ENCODE assay signal across 11 cellular contexts in the genomic region with DNA sequence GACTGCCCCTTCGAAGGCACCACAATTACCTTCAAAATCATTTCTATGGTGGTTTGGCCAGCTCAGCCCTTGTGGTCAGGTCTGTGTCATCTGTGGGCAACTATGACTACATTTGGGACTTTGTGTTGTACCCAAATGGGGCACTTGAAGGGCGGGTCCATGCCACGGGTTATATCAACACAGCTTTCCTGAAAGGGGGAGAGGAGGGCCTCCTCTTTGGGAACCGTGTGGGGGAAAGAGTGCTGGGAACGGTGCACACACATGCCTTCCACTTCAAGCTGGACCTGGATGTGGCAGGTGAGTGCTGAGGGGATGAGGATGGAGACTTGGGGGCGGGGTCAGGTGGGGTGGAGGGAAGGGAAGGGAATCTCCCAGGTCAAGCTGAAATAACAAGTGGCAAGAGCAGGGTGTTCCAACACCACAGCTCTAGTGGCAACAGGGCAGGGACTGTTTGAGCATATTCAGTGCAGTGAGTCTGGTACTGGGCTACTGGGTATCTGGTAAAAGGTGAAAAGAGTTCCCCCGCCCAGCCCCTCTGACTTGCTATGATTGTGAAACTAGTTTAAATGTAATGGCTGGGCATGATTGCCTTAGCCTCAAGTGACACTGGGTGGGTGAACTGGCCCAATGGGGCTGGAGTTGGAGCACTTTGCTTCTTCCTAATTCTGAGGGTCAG. TPM values are rescaled to one million over a fixed set of nuclear protein-coding genes. Genes with fewer than 3 reads are reported as not detected.
DNase-seq lines count a peak whose midpoint lies in the region; ATAC-seq and TF ChIP-seq lines count a peak whose summit lies in the region.
"Had no signal": no experiment of that assay in that cellular context is flagged by ENCODE, and none has a peak within 500 bp of the region (broad histone marks: within the 10 kb centered on the region; RNA-seq: fewer than 3 reads in every experiment).

No MANE protein-coding gene starts in this region.

- DNase-seq in activated naive CD4-positive, alpha-beta T cell (lab: John Stamatoyannopoulos, UW): no peak
- DNase-seq in activated CD8-positive, alpha-beta T cell treated with anti-CD3 and anti-CD28 coated beads, Interleukin-2, amount 10 ng/mL, durations not matched to agents 7 days and 5 days: no peak
- DNase-seq in left lung: no peak
- DNase-seq in stromal cell of bone marrow (ENCODE audit: low read depth): peak; percentile 18
- DNase-seq in NCI-H1436 treated with DMSO at 0.1 percent for 48 hours (lab: John Stamatoyannopoulos, UW): no peak
- DNase-seq in osteocyte (ENCODE audit: extremely low spot score, unreplicated experiment): no peak

- no peak for ATAC-seq in activated CD8-positive, alpha-beta T cell treated with anti-CD3 and anti-CD28 coated beads, Interleukin-2, amount 10 ng/mL, durations not matched to agents 7 days and 5 days
- ATAC-seq in left lung: peak; percentile 27
- ATAC-seq in HG03521 (IDR thresholded peaks at IDR 0.05; ENCODE audit: unreplicated experiment): no peak
- ATAC-seq: HCT116 had no signal

- H3K27ac ChIP-seq in left lung: peak overlapping the region in 1 of 2 donors; percentile 59
- H3K27ac ChIP-seq: C4-2B, parathyroid adenoma had no signal

- no peaks in the 10 kb centered on the region for H3K9me3 Mint-ChIP-seq in activated naive CD4-positive, alpha-beta T cell treated with anti-CD3 and anti-CD28 coated beads, Interleukin-2, amount 50 U/mL, for 24 hours
- no peaks in the 10 kb centered on the region for H3K9me3 Mint-ChIP-seq in activated CD8-positive, alpha-beta T cell treated with anti-CD3 and anti-CD28 coated beads, Interleukin-2, amount 10 ng/mL, durations not matched to agents 7 days and 5 days (ENCODE audit: insufficient read depth)
- H3K9me3 Mint-ChIP-seq in osteocyte (ENCODE audit: unreplicated experiment): no peaks in the 10 kb centered on the region

- H3K4me3 ChIP-seq in left lung: no peak overlapping the region

- H3K36me3 ChIP-seq in left lung: peaks cover 0 to 49% of the 10 kb centered on the region in 2 donors

- peak overlapping the region; percentile 82 for H3K27ac Mint-ChIP-seq in activated naive CD4-positive, alpha-beta T cell treated with anti-CD3 and anti-CD28 coated beads, Interleukin-2, amount 50 U/mL, for 24 hours
- peak overlapping the region; percentile 29 for H3K27ac Mint-ChIP-seq in activated CD8-positive, alpha-beta T cell treated with anti-CD3 and anti-CD28 coated beads, Interleukin-2, amount 10 ng/mL, durations not matched to agents 7 days and 5 days
- H3K27ac Mint-ChIP-seq in osteocyte (ENCODE audit: unreplicated experiment): no peak overlapping the region

- intact Hi-C loops in left lung (cut with DNase I): loop anchor here (5.0 to 10.0 kb wide), 2 partner anchors 81 to 89 kb away; no protein-coding TSS in a partner anchor

- H3K9me3 ChIP-seq in left lung: no peaks in the 10 kb centered on the region

- POLR2A ChIA-PET in activated CD8-positive, alpha-beta T cell treated with anti-CD3 and anti-CD28 coated beads, Interleukin-2, amount 10 ng/mL, durations not matched to agents 7 days and 5 days (lab: Charles Lee): interaction anchor here (1.2 kb wide), 1 partner anchor 13 kb away, joined by 8 read pairs; a partner anchor contains a TSS

- peaks cover 1% of the 10 kb centered on the region for H3K36me3 Mint-ChIP-seq in activated naive CD4-positive, alpha-beta T cell treated with anti-CD3 and anti-CD28 coated beads, Interleukin-2, amount 50 U/mL, for 24 hours
- peaks cover 33% of the 10 kb centered on the region for H3K36me3 Mint-ChIP-seq in activated CD8-positive, alpha-beta T cell treated with anti-CD3 and anti-CD28 coated beads, Interleukin-2, amount 10 ng/mL, durations not matched to agents 7 days and 5 days (ENCODE audit: low read depth)
- peaks cover 27% of the 10 kb centered on the region for H3K36me3 Mint-ChIP-seq in osteocyte (ENCODE audit: unreplicated experiment)

- peaks cover 0 to 61% of the 10 kb centered on the region in 2 donors for H3K4me1 ChIP-seq in left lung
- H3K4me1 ChIP-seq: parathyroid adenoma had no signal

- H3K27me3 Mint-ChIP-seq in activated naive CD4-positive, alpha-beta T cell treated with anti-CD3 and anti-CD28 coated beads, Interleukin-2, amount 50 U/mL, for 24 hours: no peaks in the 10 kb centered on the region
- H3K27me3 Mint-ChIP-seq in activated CD8-positive, alpha-beta T cell treated with anti-CD3 and anti-CD28 coated beads, Interleukin-2, amount 10 ng/mL, durations not matched to agents 7 days and 5 days (ENCODE audit: low read depth): no peaks in the 10 kb centered on the region
- no peaks in the 10 kb centered on the region for H3K27me3 Mint-ChIP-seq in osteocyte (ENCODE audit: unreplicated experiment)

- no peak for TF ChIP-seq CTCF in left lung (IDR thresholded peaks at IDR 0.05)
- TF ChIP-seq CTCF in osteocyte (IDR thresholded peaks at IDR 0.05): no peak

- CTCF ChIA-PET in activated CD8-positive, alpha-beta T cell treated with anti-CD3 and anti-CD28 coated beads, Interleukin-2, amount 10 ng/mL, durations not matched to agents 7 days and 5 days (lab: Charles Lee): no interaction called here

- H3K4me3 Mint-ChIP-seq in activated naive CD4-positive, alpha-beta T cell treated with anti-CD3 and anti-CD28 coated beads, Interleukin-2, amount 50 U/mL, for 24 hours: no peak overlapping the region
- no peak overlapping the region for H3K4me3 Mint-ChIP-seq in activated CD8-positive, alpha-beta T cell treated with anti-CD3 and anti-CD28 coated beads, Interleukin-2, amount 10 ng/mL, durations not matched to agents 7 days and 5 days
- H3K4me3 Mint-ChIP-seq in osteocyte (ENCODE audit: unreplicated experiment): no peak overlapping the region

- H3K27me3 ChIP-seq in left lung: no peaks in the 10 kb centered on the region

- H3K4me1 Mint-ChIP-seq in activated naive CD4-positive, alpha-beta T cell treated with anti-CD3 and anti-CD28 coated beads, Interleukin-2, amount 50 U/mL, for 24 hours: peaks cover 8% of the 10 kb centered on the region
- peaks cover 11% of the 10 kb centered on the region for H3K4me1 Mint-ChIP-seq in activated CD8-positive, alpha-beta T cell treated with anti-CD3 and anti-CD28 coated beads, Interleukin-2, amount 10 ng/mL, durations not matched to agents 7 days and 5 days (ENCODE audit: low read depth)
- no peaks in the 10 kb centered on the region for H3K4me1 Mint-ChIP-seq in osteocyte (ENCODE audit: unreplicated experiment)

RNA-seq across cellular contexts. Expression of a gene that starts 1.7 kb away (rescaled TPM):
- 1 to 10 TPM; 2.0 to 2.1 TPM for total RNA-seq in activated CD8-positive, alpha-beta T cell treated with anti-CD3 and anti-CD28 coated beads, Interleukin-2, amount 10 ng/mL, durations not matched to agents 7 days and 5 days
- total RNA-seq in left lung (1 to 10 TPM; 2.1 to 2.6 TPM), osteocyte (1.8 and 2.2 TPM in 2 replicates)

RNA-seq across cellular contexts. Expression of a gene that starts 4.9 kb away (rescaled TPM):
- total RNA-seq in activated CD8-positive, alpha-beta T cell treated with anti-CD3 and anti-CD28 coated beads, Interleukin-2, amount 10 ng/mL, durations not matched to agents 7 days and 5 days: 1 to 10 TPM; 1.0 to 1.4 TPM
- total RNA-seq in left lung: 100 to 1,000 TPM in 1 of 2 donors, 10 to 100 TPM in 1; 56.6 to 155 TPM
- total RNA-seq in osteocyte: 1.1 and 1.3 TPM in 2 replicates

RNA-seq across cellular contexts. Expression of a gene that starts 12.9 kb away (rescaled TPM):
- 100 to 1,000 TPM; 141 to 145 TPM for total RNA-seq in activated CD8-positive, alpha-beta T cell treated with anti-CD3 and anti-CD28 coated beads, Interleukin-2, amount 10 ng/mL, durations not matched to agents 7 days and 5 days
- 100 to 1,000 TPM in 1 of 2 donors, 10 to 100 TPM in 1; 95.7 to 131 TPM for total RNA-seq in left lung
- total RNA-seq in osteocyte: 111 and 121 TPM in 2 replicates

RNA-seq across cellular contexts. Expression of a gene that starts 22.0 kb away (rescaled TPM):
- 10 to 100 TPM; 86.7 to 89.7 TPM for total RNA-seq in activated CD8-positive, alpha-beta T cell treated with anti-CD3 and anti-CD28 coated beads, Interleukin-2, amount 10 ng/mL, durations not matched to agents 7 days and 5 days
- total RNA-seq in left lung: 10 to 100 TPM; 63.8 to 82.6 TPM
- total RNA-seq in osteocyte: 68.1 and 69.1 TPM in 2 replicates

RNA-seq across cellular contexts. Expression of a gene that starts 47.4 kb away (rescaled TPM):
- total RNA-seq in activated CD8-positive, alpha-beta T cell treated with anti-CD3 and anti-CD28 coated beads, Interleukin-2, amount 10 ng/mL, durations not matched to agents 7 days and 5 days: not detected
- total RNA-seq in left lung (1 to 10 TPM in 1 of 2 donors, not detected in 1; 1.5 TPM), osteocyte (0.31 and 0.51 TPM in 2 replicates)

Comparison
In these comparisons a context has a peak if more than half of its experiments do, and no peak if none do; other contexts are left out.
1. RNA of a gene that starts 4.9 kb away (total RNA-seq): 56.6 to 155 TPM in left lung; 1.0 to 1.4 TPM in activated CD8-positive, alpha-beta T cell treated with anti-CD3 and anti-CD28 coated beads, Interleukin-2, amount 10 ng/mL, durations not matched to agents 7 days and 5 days and 1.1 to 1.3 TPM in osteocyte; every median in the first group is over 10 times any median in the second.